In genomic region chr18:68072744-68073143, GRCh38 we compare ENCODE assay signal across 14 cellular contexts.
DNase-seq lines count a peak whose midpoint lies in the region; ATAC-seq lines count a peak whose summit lies in the region.
"Had no signal": no experiment of that assay in that cellular context is flagged by ENCODE, and none has a peak within 500 bp of the region (broad histone marks: within the 10 kb centered on the region; RNA-seq: fewer than 3 reads in every experiment).

No MANE protein-coding gene starts in this region.

- peak overlapping the region in 1 of 2 donors; percentile 33 for H3K27ac Mint-ChIP-seq in stimulated activated naive CD8-positive, alpha-beta T cell treated with anti-CD3 and anti-CD28 coated beads, Interleukin-15, amount 100 ng/mL, for 72 hours
- H3K27ac Mint-ChIP-seq: B cell; CD4-positive, alpha-beta T cell; CD8-positive, alpha-beta T cell had no signal

- intact Hi-C loops in posterior vena cava (cut with DNase I), result no loop called here

- H3K27me3 Mint-ChIP-seq in stimulated activated naive CD8-positive, alpha-beta T cell treated with anti-CD3 and anti-CD28 coated beads, Interleukin-15, amount 100 ng/mL, for 72 hours, result no peaks in the 10 kb centered on the region
- H3K27me3 Mint-ChIP-seq: B cell; CD4-positive, alpha-beta T cell had no signal

- H3K4me3 Mint-ChIP-seq in stimulated activated naive CD8-positive, alpha-beta T cell treated with anti-CD3 and anti-CD28 coated beads, Interleukin-15, amount 100 ng/mL, for 72 hours, result no peak overlapping the region
- H3K4me3 Mint-ChIP-seq: B cell; CD4-positive, alpha-beta T cell; CD8-positive, alpha-beta T cell had no signal

- peak; percentile 9 for ATAC-seq in stimulated activated naive CD8-positive, alpha-beta T cell treated with anti-CD3 and anti-CD28 coated beads, Interleukin-15, amount 100 ng/mL, for 72 hours
- no peak for ATAC-seq in stimulated activated naive CD8-positive, alpha-beta T cell treated with anti-CD3 and anti-CD28 coated beads, Interleukin-15, Interleukin-2, amounts not matched to agents 100 U/mL and 50 U/mL, for 24 hours
- ATAC-seq: A549; CD8-positive, alpha-beta T cell had no signal

- DNase-seq in stimulated activated naive CD8-positive, alpha-beta T cell treated with anti-CD3 and anti-CD28 coated beads, Interleukin-15, amount 100 ng/mL, for 72 hours, result no peak
- no peak for DNase-seq in stimulated activated naive CD8-positive, alpha-beta T cell treated with anti-CD3 and anti-CD28 coated beads, Interleukin-15, Interleukin-2, amounts not matched to agents 100 U/mL and 50 U/mL, for 24 hours
- DNase-seq in posterior vena cava (ENCODE audit: low spot score), result peak; percentile 51
- no peak for DNase-seq in RKO (ENCODE audit: low spot score)
- DNase-seq in HK-2 (ENCODE audit: unreplicated experiment), result no peak
- DNase-seq: AML-193; Caco-2; Calu3; CD4-positive, alpha-beta T cell; CD8-positive, alpha-beta T cell; DMS79 treated with DMSO at 0.1 percent for 48 hours; GF-D8 had no signal

- peaks cover 0 to 8% of the 10 kb centered on the region in 2 donors for H3K9me3 Mint-ChIP-seq in stimulated activated naive CD8-positive, alpha-beta T cell treated with anti-CD3 and anti-CD28 coated beads, Interleukin-15, amount 100 ng/mL, for 72 hours
- H3K9me3 Mint-ChIP-seq: CD8-positive, alpha-beta T cell had no signal

- H3K4me1 Mint-ChIP-seq in stimulated activated naive CD8-positive, alpha-beta T cell treated with anti-CD3 and anti-CD28 coated beads, Interleukin-15, amount 100 ng/mL, for 72 hours, result no peaks in the 10 kb centered on the region
- H3K4me1 Mint-ChIP-seq: B cell had no signal
